ENCODE assay signal across 2 cellular contexts in genomic region chr7:143906895-143907294, GRCh38.
TF ChIP-seq lines count a peak whose summit lies in the region.

No MANE protein-coding gene starts in this region.

TF ChIP-seq in H1, 55 proteins besides CTCF, POLR2A, EP300 and RAD21 (continues in another document):
- peak; percentile 30 for TF ChIP-seq TAF7 (optimal IDR thresholded peaks at IDR 0.05; ENCODE audit: borderline replicate concordance, low read depth, low read length)
- TF ChIP-seq CHD2 (IDR thresholded peaks at IDR 0.05; ENCODE audit: low read length) = peak; percentile 62
- TF ChIP-seq HDAC2 (IDR thresholded peaks at IDR 0.05; ENCODE audit: borderline replicate concordance in 1 of 2, low read depth in 2 of 2, low read length in 2 of 2) = peak; percentile 25 to 60; a peak in 1 of 4 replicates
- TF ChIP-seq KDM5A (IDR thresholded peaks at IDR 0.05; ENCODE audit: low read length) = no peak
- no peak for TF ChIP-seq CBX5 (IDR thresholded peaks at IDR 0.05; ENCODE audit: low read depth, low read length)
- TF ChIP-seq PHF8 (conservative IDR thresholded peaks at IDR 0.05; ENCODE audit: low read depth, low read length) = no peak
- TF ChIP-seq RNF2 (IDR thresholded peaks at IDR 0.05; ENCODE audit: borderline replicate concordance, low read depth, low read length, missing control alignments, poor library complexity, severe bottlenecking) = no peak
- TF ChIP-seq SAP30 (IDR thresholded peaks at IDR 0.05; ENCODE audit: insufficient read depth, insufficient replicate concordance, low read length) = no peak
- TF ChIP-seq TCF12 (IDR thresholded peaks at IDR 0.05; ENCODE audit: low read depth, low read length) = no peak
- TF ChIP-seq NANOG (IDR thresholded peaks at IDR 0.05; ENCODE audit: insufficient read depth, low read depth, low read length, poor library complexity, severe bottlenecking) = peak; percentile 79
- peak; percentile 78; the same call in 1 of the 2 replicates for TF ChIP-seq RXRA (IDR thresholded peaks at IDR 0.05; ENCODE audit: insufficient read depth, low read depth, low read length)
- TF ChIP-seq YY1 (IDR thresholded peaks at IDR 0.05; ENCODE audit: low read depth, low read length) = 0 out of 2 replicates have a peak, but pooled peaks have one; percentile 21
- peak; percentile 84 for TF ChIP-seq TEAD4 (IDR thresholded peaks at IDR 0.05; ENCODE audit: low read depth, low read length)
- peak in 1 of 2 experiments; percentile 27 for TF ChIP-seq BCL11A (IDR thresholded peaks at IDR 0.05; ENCODE audit: low read depth in 2 of 2, low read length in 2 of 2)
- TF ChIP-seq CTBP2 (IDR thresholded peaks at IDR 0.05; ENCODE audit: borderline replicate concordance, insufficient read depth, insufficient read length, low read length) = peak; percentile 79
- TF ChIP-seq POU5F1 (IDR thresholded peaks at IDR 0.05; ENCODE audit: low read depth, low read length) = no peak
- TF ChIP-seq CREB1 (IDR thresholded peaks at IDR 0.05) = no peak
- no peak for TF ChIP-seq RFX5 (IDR thresholded peaks at IDR 0.05; ENCODE audit: borderline replicate concordance, low read depth, low read length)
- no peak for TF ChIP-seq KDM4A (IDR thresholded peaks at IDR 0.05; ENCODE audit: low read depth, low read length, severe bottlenecking)
- TF ChIP-seq JUND (IDR thresholded peaks at IDR 0.05; ENCODE audit: low read length) = no peak
- TF ChIP-seq SP1 (IDR thresholded peaks at IDR 0.05; ENCODE audit: low read depth, low read length) = peak; percentile 66
- TF ChIP-seq SUZ12 (IDR thresholded peaks at IDR 0.05; ENCODE audit: low read length) = no peak
- peak; percentile 31; the same call in 1 of the 2 replicates for TF ChIP-seq TBP (IDR thresholded peaks at IDR 0.05; ENCODE audit: low read depth, low read length)
- TF ChIP-seq, protein P1, sequence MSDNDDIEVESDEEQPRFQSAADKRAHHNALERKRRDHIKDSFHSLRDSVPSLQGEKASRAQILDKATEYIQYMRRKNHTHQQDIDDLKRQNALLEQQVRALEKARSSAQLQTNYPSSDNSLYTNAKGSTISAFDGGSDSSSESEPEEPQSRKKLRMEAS (IDR thresholded peaks at IDR 0.05) = no peak
- TF ChIP-seq RBBP5 (IDR thresholded peaks at IDR 0.05; ENCODE audit: borderline replicate concordance, low read depth, low read length) = no peak
- TF ChIP-seq, protein P2, sequence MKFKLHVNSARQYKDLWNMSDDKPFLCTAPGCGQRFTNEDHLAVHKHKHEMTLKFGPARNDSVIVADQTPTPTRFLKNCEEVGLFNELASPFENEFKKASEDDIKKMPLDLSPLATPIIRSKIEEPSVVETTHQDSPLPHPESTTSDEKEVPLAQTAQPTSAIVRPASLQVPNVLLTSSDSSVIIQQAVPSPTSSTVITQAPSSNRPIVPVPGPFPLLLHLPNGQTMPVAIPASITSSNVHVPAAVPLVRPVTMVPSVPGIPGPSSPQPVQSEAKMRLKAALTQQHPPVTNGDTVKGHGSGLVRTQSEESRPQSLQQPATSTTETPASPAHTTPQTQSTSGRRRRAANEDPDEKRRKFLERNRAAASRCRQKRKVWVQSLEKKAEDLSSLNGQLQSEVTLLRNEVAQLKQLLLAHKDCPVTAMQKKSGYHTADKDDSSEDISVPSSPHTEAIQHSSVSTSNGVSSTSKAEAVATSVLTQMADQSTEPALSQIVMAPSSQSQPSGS (IDR thresholded peaks at IDR 0.05; ENCODE audit: low read length) = no peak
- peak; percentile 98 for TF ChIP-seq CEBPB (IDR thresholded peaks at IDR 0.05; ENCODE audit: low read depth, low read length)
- no peak for TF ChIP-seq BRCA1 (IDR thresholded peaks at IDR 0.05; ENCODE audit: low read depth, low read length)
- no peak for TF ChIP-seq CHD1 (IDR thresholded peaks at IDR 0.05; ENCODE audit: low read depth, low read length)
- TF ChIP-seq GABPA (IDR thresholded peaks at IDR 0.05; ENCODE audit: borderline replicate concordance, insufficient read depth, low read length) = no peak

TF ChIP-seq in HepG2, 621 proteins besides CTCF, POLR2A, EP300 and RAD21 (continues in another document):
- peak; percentile 68; the same call in 1 of the 2 replicates for TF ChIP-seq ZBTB25 (CRISPR knock-in tag; IDR thresholded peaks at IDR 0.05)
- TF ChIP-seq NFIC (IDR thresholded peaks at IDR 0.05; ENCODE audit: low read length) = peak; percentile 73; the same call in 1 of the 2 replicates
- TF ChIP-seq KAT7 (CRISPR knock-in tag; IDR thresholded peaks at IDR 0.05; ENCODE audit: borderline replicate concordance) = no peak
- TF ChIP-seq THAP11 (CRISPR knock-in tag; IDR thresholded peaks at IDR 0.05) = peak; percentile 78
- peak; percentile 88 for TF ChIP-seq MIXL1 (CRISPR knock-in tag; IDR thresholded peaks at IDR 0.05)
- no peak for TF ChIP-seq HMGA1 (CRISPR knock-in tag; conservative IDR thresholded peaks at IDR 0.05)
- 0 out of 2 replicates have a peak, but pooled peaks have one; percentile 47 for TF ChIP-seq ZSCAN25 (CRISPR knock-in tag; IDR thresholded peaks at IDR 0.05)
- TF ChIP-seq ZNF280B (CRISPR knock-in tag; IDR thresholded peaks at IDR 0.05; ENCODE audit: borderline replicate concordance) = no peak
- peak; percentile 94 for TF ChIP-seq HNF4A (CRISPR knock-in tag; IDR thresholded peaks at IDR 0.05)
- TF ChIP-seq MTF2 (CRISPR knock-in tag; IDR thresholded peaks at IDR 0.05; ENCODE audit: borderline replicate concordance) = no peak
- TF ChIP-seq GATAD1 (CRISPR knock-in tag; IDR thresholded peaks at IDR 0.05) = peak; percentile 70
- TF ChIP-seq RNF219 (CRISPR knock-in tag; IDR thresholded peaks at IDR 0.05) = no peak
- no peak for TF ChIP-seq ZNF20 (CRISPR knock-in tag; IDR thresholded peaks at IDR 0.05)
- TF ChIP-seq ZNF589 (CRISPR knock-in tag; conservative IDR thresholded peaks at IDR 0.05) = no peak
- 0 out of 2 replicates have a peak, but pooled peaks have one; percentile 52 for TF ChIP-seq ZNF136 (CRISPR knock-in tag; IDR thresholded peaks at IDR 0.05; ENCODE audit: low read depth)
- no peak; the same call in 1 of the 2 replicates for TF ChIP-seq ONECUT2 (CRISPR knock-in tag; IDR thresholded peaks at IDR 0.05)
- TF ChIP-seq ZNF674 (CRISPR knock-in tag; IDR thresholded peaks at IDR 0.05; ENCODE audit: low read depth) = no peak
- TF ChIP-seq HNRNPL (IDR thresholded peaks at IDR 0.05; ENCODE audit: low read depth, low read length) = no peak
- no peak; the same call in 1 of the 2 replicates for TF ChIP-seq YEATS2 (CRISPR knock-in tag; IDR thresholded peaks at IDR 0.05; ENCODE audit: borderline replicate concordance)
- peak; percentile 47 to 59; a peak in 2 of 4 replicates for TF ChIP-seq HMGXB4 (CRISPR knock-in tag; IDR thresholded peaks at IDR 0.05; ENCODE audit: borderline replicate concordance in 1 of 2, low read depth in 1 of 2)
- TF ChIP-seq ZNF574 (CRISPR knock-in tag; IDR thresholded peaks at IDR 0.05) = peak; percentile 70
- peak; percentile 86 for TF ChIP-seq SAP130 (CRISPR knock-in tag; IDR thresholded peaks at IDR 0.05; ENCODE audit: low read depth)
- TF ChIP-seq ZFP36L2 (CRISPR knock-in tag; IDR thresholded peaks at IDR 0.05) = no peak
- no peak for TF ChIP-seq BCLAF1 (IDR thresholded peaks at IDR 0.05)
